14 cellular contexts compared by ENCODE assay signal in the genomic region with DNA sequence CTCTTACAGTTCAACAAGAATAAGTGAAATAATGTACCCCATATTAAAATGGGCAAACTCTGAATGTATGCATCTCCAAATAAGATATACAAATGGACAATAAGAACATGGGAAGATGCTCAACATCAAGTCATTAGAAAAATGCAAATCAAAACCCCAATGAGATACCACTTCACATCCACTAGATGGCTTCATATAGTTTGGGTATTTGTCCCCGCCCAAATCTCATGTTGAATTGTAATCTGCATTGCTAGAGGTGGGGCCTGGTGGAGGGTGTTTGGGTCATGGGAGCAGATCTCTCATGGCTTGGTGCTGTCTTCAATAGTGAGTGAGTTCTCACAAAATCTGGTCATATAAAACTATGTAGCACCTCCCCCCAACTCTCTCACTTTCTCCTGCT. TPM values are rescaled to one million over a fixed set of nuclear protein-coding genes. Genes with fewer than 3 reads are reported as not detected.
DNase-seq lines count a peak whose midpoint lies in the region; ATAC-seq and TF ChIP-seq lines count a peak whose summit lies in the region.
"Had no signal": no experiment of that assay in that cellular context is flagged by ENCODE, and none has a peak within 500 bp of the region (broad histone marks: within the 10 kb centered on the region; RNA-seq: fewer than 3 reads in every experiment).

No MANE protein-coding gene starts in this region.

- peaks cover 42% of the 10 kb centered on the region for H3K4me1 Mint-ChIP-seq in activated CD4-positive, alpha-beta T cell treated with anti-CD3 and anti-CD28 coated beads for 36 hours

- in situ Hi-C loops in brain microvascular endothelial cell (cut with HindIII; ENCODE audit: low pct_ligation_motif_present, low sequenced_read_pairs), result no loop called here

- peaks cover 8% of the 10 kb centered on the region for H3K27me3 ChIP-seq in brain microvascular endothelial cell (replicated peaks)
- peaks cover 31% of the 10 kb centered on the region for H3K27me3 ChIP-seq in osteoblast (ENCODE audit: insufficient read depth, low read length)

- H3K4me2 ChIP-seq in osteoblast (ENCODE audit: insufficient read depth, low read length), result no peak overlapping the region

- H2AFZ ChIP-seq in osteoblast (ENCODE audit: low read length), result no peak overlapping the region

- H3K36me3 ChIP-seq in brain microvascular endothelial cell (replicated peaks) (no peaks in the 10 kb centered on the region), osteoblast (ENCODE audit: insufficient read depth, low read length) (no peaks in the 10 kb centered on the region)

- H3K27ac ChIP-seq in brain microvascular endothelial cell (no peak overlapping the region), osteoblast (ENCODE audit: low read depth, low read length) (no peak overlapping the region)

- H3K79me2 ChIP-seq in osteoblast (ENCODE audit: insufficient read depth, low read length), result no peaks in the 10 kb centered on the region

- intact Hi-C loops in activated CD4-positive, alpha-beta T cell treated with anti-CD3 and anti-CD28 coated beads for 36 hours (cut with DNase I, micrococcal nuclease), result loop anchor here in 1 of 2 experiments (2.0 kb wide), 1 partner anchor 32 kb away; no protein-coding TSS in a partner anchor
- intact Hi-C loops in sciatic nerve (cut with DNase I) (no loop called here), posterior cingulate gyrus (cut with DNase I) (no loop called here)

- ATAC-seq in activated CD4-positive, alpha-beta T cell treated with anti-CD3 and anti-CD28 coated beads for 36 hours, result peak; percentile 70
- ATAC-seq in sciatic nerve, result no peak

- peak; percentile 16; the same call in 1 of the 2 replicates for TF ChIP-seq CTCF in LNCAP (IDR thresholded peaks at IDR 0.05)
- peak; percentile 41 for TF ChIP-seq CTCF in brain microvascular endothelial cell (IDR thresholded peaks at IDR 0.05; ENCODE audit: low read depth, low read length, missing control alignments)
- peak; percentile 34 for TF ChIP-seq CTCF in osteoblast (IDR thresholded peaks at IDR 0.05; ENCODE audit: extremely low read depth, low read depth, low read length)

- no peak overlapping the region for H3K27ac Mint-ChIP-seq in activated CD4-positive, alpha-beta T cell treated with anti-CD3 and anti-CD28 coated beads for 36 hours
- H3K27ac Mint-ChIP-seq: B cell had no signal

- no peaks in the 10 kb centered on the region for H3K27me3 Mint-ChIP-seq in activated CD4-positive, alpha-beta T cell treated with anti-CD3 and anti-CD28 coated beads for 36 hours

- H3K4me3 ChIP-seq in brain microvascular endothelial cell (ENCODE audit: low read depth, low read length) (no peak overlapping the region), osteoblast (ENCODE audit: insufficient read depth, low read length) (no peak overlapping the region)

- CTCF ChIA-PET in activated CD4-positive, alpha-beta T cell treated with anti-CD3 and anti-CD28 coated beads for 36 hours (lab: Charles Lee), result interaction anchor here (0.6 to 2.7 kb wide), 6 partner anchors 19 to 60 kb away, joined by 5 to 10 read pairs (median 6); no protein-coding TSS in a partner anchor

- no peaks in the 10 kb centered on the region for H3K9me3 ChIP-seq in osteoblast (ENCODE audit: low read depth, low read length)

- POLR2A ChIA-PET in activated CD4-positive, alpha-beta T cell treated with anti-CD3 and anti-CD28 coated beads for 36 hours (lab: Charles Lee), result no interaction called here

- peaks cover 70% of the 10 kb centered on the region for H3K36me3 Mint-ChIP-seq in activated CD4-positive, alpha-beta T cell treated with anti-CD3 and anti-CD28 coated beads for 36 hours (ENCODE audit: low read depth)

- no peak overlapping the region for H3K4me3 Mint-ChIP-seq in activated CD4-positive, alpha-beta T cell treated with anti-CD3 and anti-CD28 coated beads for 36 hours
- H3K4me3 Mint-ChIP-seq: B cell had no signal

- no peaks in the 10 kb centered on the region for H4K20me1 ChIP-seq in osteoblast (ENCODE audit: insufficient read depth, low read length)

- H3K9me3 Mint-ChIP-seq in activated CD4-positive, alpha-beta T cell treated with anti-CD3 and anti-CD28 coated beads for 36 hours (ENCODE audit: low read depth), result peaks cover 3% of the 10 kb centered on the region

- H3K4me1 ChIP-seq in osteoblast (ENCODE audit: insufficient read depth, low read length), result no peaks in the 10 kb centered on the region

- peak; percentile 33 for DNase-seq in activated CD4-positive, alpha-beta T cell treated with anti-CD3 and anti-CD28 coated beads for 36 hours
- DNase-seq in activated CD4-positive, alpha-beta T cell treated with anti-CD3 and anti-CD28 coated beads for 1 hour, result no peak
- DNase-seq in brain microvascular endothelial cell, result no peak
- DNase-seq in osteoblast (ENCODE audit: insufficient read length, low spot score, missing footprints), result no peak
- no peak for DNase-seq in sciatic nerve (ENCODE audit: low spot score)
- no peak for DNase-seq in posterior cingulate gyrus
- no peak for DNase-seq in UCSD-AML1 (lab: John Stamatoyannopoulos, UW; ENCODE audit: unreplicated experiment)
- DNase-seq: activated CD4-positive, CD25-positive, alpha-beta regulatory T cell treated with anti-CD3 and anti-CD28 coated beads, Interleukin-2, amount 50 U/mL, for 72 hours; activated naive CD4-positive, alpha-beta T cell treated with Interleukin-2 at 50 U/mL for 16 hours; hippocampal formation; NCI-H2081; SHP77 had no signal

RNA-seq across cellular contexts. Expression of gene MPZL2, which starts 5.7 kb away (rescaled TPM):
- total RNA-seq in activated CD4-positive, alpha-beta T cell treated with anti-CD3 and anti-CD28 coated beads for 36 hours, result 10 to 100 TPM; 26.7 to 30.1 TPM
- total RNA-seq in osteoblast (not detected in 2 replicates), sciatic nerve (49.6 TPM)

RNA-seq across cellular contexts. Expression of gene MPZL3, which starts 6.2 kb away (rescaled TPM):
- 10 to 100 TPM; 45.9 to 53.2 TPM for total RNA-seq in activated CD4-positive, alpha-beta T cell treated with anti-CD3 and anti-CD28 coated beads for 36 hours
- total RNA-seq in osteoblast (1.5 and 1.8 TPM in 2 replicates), sciatic nerve (2.7 TPM)

RNA-seq across cellular contexts. Expression of gene JAML, which starts 33.6 kb away (rescaled TPM):
- 100 to 1,000 TPM; 168 to 193 TPM for total RNA-seq in activated CD4-positive, alpha-beta T cell treated with anti-CD3 and anti-CD28 coated beads for 36 hours
- not detected in 2 replicates for total RNA-seq in osteoblast
- total RNA-seq in sciatic nerve, result 20.8 TPM

RNA-seq across cellular contexts. Expression of gene CD3E, which starts 46.1 kb away (rescaled TPM):
- 100 to 1,000 TPM; 400 to 530 TPM for total RNA-seq in activated CD4-positive, alpha-beta T cell treated with anti-CD3 and anti-CD28 coated beads for 36 hours
- total RNA-seq in osteoblast, result not detected in 2 replicates
- total RNA-seq in sciatic nerve, result 2.5 TPM

Comparison
In these comparisons a context has a peak if more than half of its experiments do, and no peak if none do; other contexts are left out.
1. RNA of gene MPZL2, which starts 5.7 kb away (total RNA-seq): 49.6 TPM in sciatic nerve (single experiment) and 26.7 to 30.1 TPM in activated CD4-positive, alpha-beta T cell treated with anti-CD3 and anti-CD28 coated beads for 36 hours; not detected in osteoblast; every median in the first group is over 10 times any median in the second.
2. RNA of gene MPZL3, which starts 6.2 kb away (total RNA-seq): 45.9 to 53.2 TPM in activated CD4-positive, alpha-beta T cell treated with anti-CD3 and anti-CD28 coated beads for 36 hours; 2.7 TPM in sciatic nerve (single experiment) and 1.5 to 1.8 TPM in osteoblast; every median in the first group is over 10 times any median in the second.
3. RNA of gene JAML, which starts 33.6 kb away (total RNA-seq): 168 to 193 TPM in activated CD4-positive, alpha-beta T cell treated with anti-CD3 and anti-CD28 coated beads for 36 hours and 20.8 TPM in sciatic nerve (single experiment); not detected in osteoblast; every median in the first group is over 10 times any median in the second.
4. Peak in every context shown above with its lines, with median percentiles within 50 percentile points of each other: CTCF ChIP-seq.